Comparison of ENCODE assay signal across 19 cellular contexts in the genomic region with DNA sequence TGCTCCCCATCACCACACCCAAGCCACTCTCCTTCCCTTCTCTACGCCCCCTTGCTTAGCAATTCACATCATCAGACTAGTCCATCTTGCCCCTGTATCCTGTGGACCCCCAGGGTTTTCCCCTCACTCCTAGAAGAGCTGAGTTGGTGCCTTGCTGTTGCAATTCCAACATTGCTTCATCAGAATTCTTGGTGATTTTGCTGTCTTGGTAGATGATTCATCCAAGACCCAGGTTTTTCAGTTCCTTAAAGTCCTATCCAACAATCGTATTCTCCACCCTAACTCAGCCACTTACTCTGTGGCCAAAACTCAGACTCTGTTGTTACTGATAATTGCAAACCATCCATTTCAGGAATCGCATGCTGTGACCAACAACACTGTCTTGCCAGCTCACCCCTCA. TPM values are rescaled to one million over a fixed set of nuclear protein-coding genes. Genes with fewer than 3 reads are reported as not detected.
DNase-seq lines count a peak whose midpoint lies in the region; ATAC-seq, FAIRE-seq and TF ChIP-seq lines count a peak whose summit lies in the region.
"Had no signal": no experiment of that assay in that cellular context is flagged by ENCODE, and none has a peak within 500 bp of the region (broad histone marks: within the 10 kb centered on the region; RNA-seq: fewer than 3 reads in every experiment).

No MANE protein-coding gene starts in this region.

- 52% methylated on average over 3 of the region's 3 CpGs for WGBS in A549 (ENCODE audit: missing lambda C conversion rate)
- 62% methylated on average over 2 of the region's 3 CpGs; no CpG with 5 or more reads in 1 of the 2 experiments for WGBS in IMR-90 (ENCODE audit: extremely low coverage in 2 of 2, insufficient read length in 1 of 2), 2 experiments
- 64 to 80% methylated on average over 2 to 3 of the region's 3 CpGs for WGBS in gastroesophageal sphincter (ENCODE audit: low coverage in 1 of 2), 2 donors

- H3K27me3 ChIP-seq in IMR-90 (ENCODE audit: control insufficient read depth, insufficient read depth, low read length) = peaks cover 8% of the 10 kb centered on the region
- H3K27me3 ChIP-seq in adipocyte (replicated peaks; ENCODE audit: control insufficient read depth, insufficient read depth, low read length) = peaks cover 7% of the 10 kb centered on the region
- H3K27me3 ChIP-seq in gastroesophageal sphincter = no peaks in the 10 kb centered on the region
- H3K27me3 ChIP-seq in CD4-positive, alpha-beta T cell (ENCODE audit: control insufficient read depth, insufficient read depth, low read length) = no peaks in the 10 kb centered on the region
- H3K27me3 ChIP-seq: colonic mucosa had no signal

- no peaks in the 10 kb centered on the region for H3K36me3 Mint-ChIP-seq in CD4-positive, alpha-beta T cell (ENCODE audit: low read depth)

- DNase-seq in A549 (ENCODE audit: low read depth in 1 of 2, low spot score in 1 of 2) (peak in 1 of 2 experiments; percentile 23), IMR-90 (peak; percentile 63), adipocyte (ENCODE audit: low read depth) (peak; percentile 79), urothelium cell line (ENCODE audit: low spot score) (no peak), HT-29 (ENCODE audit: low spot score) (no peak)
- DNase-seq in CD4-positive, alpha-beta T cell = no peak
- DNase-seq: activated CD4-positive, alpha-beta T cell treated with anti-CD3 and anti-CD28 coated beads for 4 hours; activated T-cell treated with anti-CD3 and anti-CD28 coated beads for 4 hours; colonic mucosa; HCEC 1CT; NCI-H1694; NCI-H748 treated with DMSO at 0.1 percent for 48 hours; Right ventricle myocardium superior; stimulated activated CD4-positive, alpha-beta T cell treated with anti-CD3 and anti-CD28 coated beads, Interleukin-4, amount 100 ng/mL, for 4 hours; T-helper 9 cell had no signal

- H3K4me3 Mint-ChIP-seq in CD4-positive, alpha-beta T cell = no peak overlapping the region

- H3K14ac ChIP-seq in IMR-90 (replicated peaks; ENCODE audit: low read depth, low read length) = no peak overlapping the region

- peak; percentile 62 to 72; a peak in 4 of 6 replicates for ATAC-seq in A549
- peak; percentile 49 for ATAC-seq in IMR-90 (ENCODE audit: low read depth)
- peak; percentile 15 for ATAC-seq in gastroesophageal sphincter
- no peak for ATAC-seq in CD4-positive, alpha-beta T cell (ENCODE audit: poor library complexity)
- ATAC-seq in HG02678 (IDR thresholded peaks at IDR 0.05; ENCODE audit: unreplicated experiment) = no peak
- ATAC-seq: esophagus mucosa, sciatic nerve had no signal

- H2BK120ac ChIP-seq in IMR-90 (ENCODE audit: low read depth, low read length) = no peak overlapping the region

- no peaks in the 10 kb centered on the region for H3K4me1 Mint-ChIP-seq in CD4-positive, alpha-beta T cell (ENCODE audit: low read depth)

- no peak overlapping the region for H2BK20ac ChIP-seq in IMR-90 (ENCODE audit: low read depth, low read length)

- TF ChIP-seq EP300 in A549 (IDR thresholded peaks at IDR 0.05) (no peak), gastroesophageal sphincter (IDR thresholded peaks at IDR 0.05) (no peak)

- H3K18ac ChIP-seq in IMR-90 (ENCODE audit: low read depth, low read length) = peak overlapping the region; percentile 16; the same call in 1 of the 2 replicates

- H3K4me1 ChIP-seq in A549 (peaks cover 10% of the 10 kb centered on the region; the same call in 2 of the 3 replicates), IMR-90 (ENCODE audit: control insufficient read depth, insufficient read depth, low read length) (peaks cover 5% of the 10 kb centered on the region), adipocyte (ENCODE audit: control insufficient read depth, insufficient read depth, low read length) (peaks cover 9% of the 10 kb centered on the region), gastroesophageal sphincter (no peaks in the 10 kb centered on the region)
- H3K4me1 ChIP-seq: colonic mucosa had no signal

- no peak overlapping the region for H4K8ac ChIP-seq in IMR-90 (ENCODE audit: low read depth in 2 of 2, low read length in 2 of 2)

- H4K91ac ChIP-seq in IMR-90 (ENCODE audit: insufficient read depth, low read depth, low read length) = no peak overlapping the region

- H3K36me3 ChIP-seq in IMR-90 (ENCODE audit: control insufficient read depth, insufficient read depth, low read length) (no peaks in the 10 kb centered on the region), adipocyte (ENCODE audit: control insufficient read depth, insufficient read depth, low read length, severe bottlenecking) (no peaks in the 10 kb centered on the region), gastroesophageal sphincter (no peaks in the 10 kb centered on the region)
- H3K36me3 ChIP-seq: colonic mucosa had no signal

- H2AFZ ChIP-seq in IMR-90 (replicated peaks; ENCODE audit: low read length, poor library complexity) = no peak overlapping the region

- CTCF ChIA-PET in A549 (lab: Yijun Ruan, JAX) (interaction anchor here (0.9 to 5.0 kb wide), 5 partner anchors 9 to 312 kb away, joined by 3 to 40 read pairs (median 3); partner anchors contain the start of gene CCNJL), IMR-90 (lab: Yijun Ruan, JAX) (no interaction called here)
- CTCF ChIA-PET in CD4-positive, alpha-beta T cell (lab: Charles Lee) = no interaction called here

- no TSS peak for BruUV-seq in IMR-90 (replicated peaks; lab: Mats Ljungman, UMichigan)

- no peak overlapping the region for H3K23ac ChIP-seq in IMR-90 (ENCODE audit: low read depth, low read length)

- H3K9ac ChIP-seq in IMR-90 (ENCODE audit: low read depth, low read length) = no peak overlapping the region
- H3K9ac ChIP-seq in adipocyte (ENCODE audit: low read length) = no peak overlapping the region

- no peak overlapping the region for H2AK9ac ChIP-seq in IMR-90 (replicated peaks; ENCODE audit: low read depth, low read length, poor library complexity)

- TF ChIP-seq CTCF in A549 (IDR thresholded peaks at IDR 0.05) (no peak), IMR-90 (conservative IDR thresholded peaks at IDR 0.05; ENCODE audit: low read depth, low read length) (no peak), gastroesophageal sphincter (IDR thresholded peaks at IDR 0.05) (no peak)
- TF ChIP-seq CTCF in CD4-positive, alpha-beta T cell (IDR thresholded peaks at IDR 0.05) = no peak

- no peak overlapping the region for H2BK15ac ChIP-seq in IMR-90 (ENCODE audit: low read depth, low read length)

- H3K27ac ChIP-seq in A549 = peak overlapping the region; percentile 30 to 43; a peak in 4 of 6 replicates
- no peak overlapping the region for H3K27ac ChIP-seq in IMR-90 (ENCODE audit: insufficient read depth, low read length)
- no peak overlapping the region for H3K27ac ChIP-seq in gastroesophageal sphincter
- H3K27ac ChIP-seq in CD4-positive, alpha-beta T cell (ENCODE audit: low read depth, low read length) = no peak overlapping the region
- H3K27ac ChIP-seq: colonic mucosa had no signal

- H4K20me1 ChIP-seq in IMR-90 (ENCODE audit: insufficient read depth, low read length) = no peaks in the 10 kb centered on the region

- TF ChIP-seq RAD21 in A549 (conservative IDR thresholded peaks at IDR 0.05 in 1 of 2, IDR thresholded peaks at IDR 0.05 in 1 of 2) (no peak), IMR-90 (IDR thresholded peaks at IDR 0.05; ENCODE audit: low read length) (no peak)

- H3K9me3 Mint-ChIP-seq in CD4-positive, alpha-beta T cell = no peaks in the 10 kb centered on the region

- no peaks in the 10 kb centered on the region for H3K79me1 ChIP-seq in IMR-90 (ENCODE audit: low read depth in 1 of 2, low read length in 2 of 2)

- H3K4me2 ChIP-seq in A549 = peak overlapping the region; percentile 38
- H3K4me2 ChIP-seq in IMR-90 (ENCODE audit: low read depth, low read length) = no peak overlapping the region

- TF ChIP-seq POLR2A in A549 (IDR thresholded peaks at IDR 0.05; ENCODE audit: low read length) (no peak), IMR-90 (IDR thresholded peaks at IDR 0.05; ENCODE audit: low read depth, low read length) (no peak), gastroesophageal sphincter (IDR thresholded peaks at IDR 0.05) (no peak)

- peak overlapping the region; percentile 51; the same call in 1 of the 2 replicates for H2AK5ac ChIP-seq in IMR-90 (ENCODE audit: low read depth, low read length)

- peaks cover 3% of the 10 kb centered on the region; the same call in 1 of the 2 replicates for H3K9me1 ChIP-seq in IMR-90 (ENCODE audit: insufficient read depth, low read length)

- no peak overlapping the region for H3K27ac Mint-ChIP-seq in CD4-positive, alpha-beta T cell

- no peak overlapping the region; the same call in 1 of the 2 replicates for H4K5ac ChIP-seq in IMR-90 (ENCODE audit: low read depth, low read length)

- FAIRE-seq in A549 (lab: Jason Lieb, UNC) (no peak), urothelium cell line (lab: Jason Lieb, UNC) (no peak)

- H3K4me3 ChIP-seq in A549 (no peak overlapping the region), IMR-90 (ENCODE audit: insufficient read depth, low read depth, low read length) (no peak overlapping the region), adipocyte (ENCODE audit: low read length) (no peak overlapping the region), gastroesophageal sphincter (no peak overlapping the region)
- H3K4me3 ChIP-seq: colonic mucosa had no signal

- dilution Hi-C loops in IMR-90 (cut with HindIII; ENCODE audit: low sequenced_read_pairs, unreplicated experiment) = no loop called here

- H3K27me3 Mint-ChIP-seq in CD4-positive, alpha-beta T cell = no peaks in the 10 kb centered on the region

- intact Hi-C loops in IMR-90 (cut with micrococcal nuclease) = no loop called here
- intact Hi-C loops in CD4-positive, alpha-beta T cell (cut with DNase I, micrococcal nuclease) = no loop called here

- no peak overlapping the region for H3K4ac ChIP-seq in IMR-90 (ENCODE audit: low read depth, low read length)

- H3K9me3 ChIP-seq in A549 = no peaks in the 10 kb centered on the region
- no peaks in the 10 kb centered on the region for H3K9me3 ChIP-seq in IMR-90 (ENCODE audit: control insufficient read depth, insufficient read depth, low read length)
- H3K9me3 ChIP-seq in adipocyte (ENCODE audit: control insufficient read depth, low read length) = no peaks in the 10 kb centered on the region
- no peaks in the 10 kb centered on the region for H3K9me3 ChIP-seq in gastroesophageal sphincter
- H3K9me3 ChIP-seq in CD4-positive, alpha-beta T cell (ENCODE audit: control insufficient read depth, low read length) = no peaks in the 10 kb centered on the region
- H3K9me3 ChIP-seq: colonic mucosa had no signal

- no peak overlapping the region for H3K56ac ChIP-seq in IMR-90 (ENCODE audit: extremely low read depth, insufficient read depth, low read length)

- H2BK5ac ChIP-seq in IMR-90 (ENCODE audit: low read depth, low read length, poor library complexity, severe bottlenecking) = no peak overlapping the region

- POLR2A ChIA-PET in A549 (lab: Yijun Ruan, JAX) (no interaction called here), IMR-90 (lab: Charles Lee; ENCODE audit: unreplicated experiment) (no interaction called here)
- POLR2A ChIA-PET in CD4-positive, alpha-beta T cell (lab: Charles Lee) = no interaction called here

- in situ Hi-C loops in IMR-90 (cut with MboI; ENCODE audit: low sequenced_read_pairs) = loop anchor here (25.0 kb wide), 1 partner anchor 896 kb away; no protein-coding TSS in a partner anchor

RNA-seq across cellular contexts. Expression of gene CCNJL, which starts 21.4 kb away (rescaled TPM):
- polyA plus RNA-seq in A549 (2011; rRNA removed) (16.2 and 16.8 TPM in 2 replicates), A549 (2017; fragmentation: RNase III; extraction: RNeasy Plus Mini Kit Qiagen cat#74134 plus additional on column Dnase treatment) (6.6 to 8.4 TPM (median 7.4 TPM) in 3 replicates), IMR-90 (2012; rRNA removed) (3.8 and 5.3 TPM in 2 replicates)
- 12.6 and 14.8 TPM in 2 replicates for polyA plus RNA-seq in A549 (2012; cell fraction: cytosol; rRNA removed)
- 8.7 and 12.7 TPM in 2 replicates for polyA plus RNA-seq in A549 (2012; cell fraction: nucleus; rRNA removed)
- polyA minus RNA-seq in A549 (2011; rRNA and poly(A)+ RNA removed) = 21.0 and 23.0 TPM in 2 replicates
- total RNA-seq in IMR-90 (2012; rRNA removed) (2.0 and 2.8 TPM in 2 replicates), gastroesophageal sphincter (1 to 10 TPM in 1 of 4 donors, under 1 TPM in 3; 0.35 to 1.9 (median 0.65) TPM)
- polyA plus RNA-seq in IMR-90 (2012; cell fraction: cytosol; rRNA removed) = 2.4 and 3.1 TPM in 2 replicates
- polyA plus RNA-seq in IMR-90 (2012; cell fraction: nucleus; rRNA removed; ENCODE audit: low replicate concordance) = 2.2 and 2.7 TPM in 2 replicates
- total RNA-seq in CD4-positive, alpha-beta T cell = not detected
- 7.9 and 9.1 TPM in 2 replicates for total RNA-seq in HT-29 (2014; rRNA removed; shearing (Covaris generic))

RNA-seq across cellular contexts. Expression of gene C1QTNF2, which starts 36.7 kb away (rescaled TPM):
- polyA plus RNA-seq in A549 (2011; rRNA removed) (0.04 TPM in 1 of 2 replicates, not detected in the other), A549 (2017; fragmentation: RNase III; extraction: RNeasy Plus Mini Kit Qiagen cat#74134 plus additional on column Dnase treatment) (0.06 to 0.08 TPM (median 0.08 TPM) in 3 replicates), IMR-90 (2012; rRNA removed) (1.2 and 1.4 TPM in 2 replicates)
- 0.04 and 0.12 TPM in 2 replicates for polyA plus RNA-seq in A549 (2012; cell fraction: cytosol; rRNA removed)
- polyA plus RNA-seq in A549 (2012; cell fraction: nucleus; rRNA removed) = 0.16 and 0.20 TPM in 2 replicates
- polyA minus RNA-seq in A549 (2011; rRNA and poly(A)+ RNA removed) = not detected in 2 replicates
- total RNA-seq in IMR-90 (2012; rRNA removed) (0.72 and 0.83 TPM in 2 replicates), gastroesophageal sphincter (1 to 10 TPM; 1.5 to 6.9 (median 3.2) TPM)
- polyA plus RNA-seq in IMR-90 (2012; cell fraction: cytosol; rRNA removed) = 0.52 and 1.4 TPM in 2 replicates
- polyA plus RNA-seq in IMR-90 (2012; cell fraction: nucleus; rRNA removed; ENCODE audit: low replicate concordance) = 0.56 and 0.88 TPM in 2 replicates
- not detected for total RNA-seq in CD4-positive, alpha-beta T cell
- total RNA-seq in HT-29 (2014; rRNA removed; shearing (Covaris generic)) = 0.18 TPM in 1 of 2 replicates, not detected in the other

Comparison
In these comparisons a context has a peak if more than half of its experiments do, and no peak if none do; other contexts are left out.
1. ATAC-seq: peak in A549 (2 of 2), IMR-90 (single experiment) and gastroesophageal sphincter (single experiment); none in CD4-positive, alpha-beta T cell (single experiment) and HG02678 (single experiment).
2. DNase-seq: peak in IMR-90 (single experiment) and adipocyte (single experiment); none in urothelium cell line (single experiment), CD4-positive, alpha-beta T cell (0 of 10) and HT-29 (single experiment).
3. H3K27ac ChIP-seq: peak in A549 (2 of 2); none in IMR-90 (single experiment), gastroesophageal sphincter (0 of 4) and CD4-positive, alpha-beta T cell (single experiment).